4 cellular contexts compared by ENCODE assay signal in genomic region chr9:42412371-42412770, GRCh38.
DNase-seq lines count a peak whose midpoint lies in the region; TF ChIP-seq lines count a peak whose summit lies in the region.
"Not testable (repeated sequence)": the region's sequence is repeated elsewhere in the genome, so short reads cannot be mapped to it uniquely, and the experiment has no call there.

No MANE protein-coding gene starts in this region.

- DNase-seq in amniotic epithelial cell (ENCODE audit: low read depth), result peak; percentile 95
- peak; percentile 46 for DNase-seq in fibroblast of the aortic adventitia (ENCODE audit: low read depth)
- DNase-seq in fibroblast of villous mesenchyme (ENCODE audit: low read depth), result peak; percentile 41
- peak; percentile 54 for DNase-seq in islet precursor cell

- TF ChIP-seq CTCF in fibroblast of the aortic adventitia (IDR thresholded peaks at IDR 0.05; ENCODE audit: insufficient read depth, low read length); fibroblast of villous mesenchyme (IDR thresholded peaks at IDR 0.05; ENCODE audit: insufficient read depth, low read depth, low read length): not testable (repeated sequence)

- H3K4me3 ChIP-seq in fibroblast of the aortic adventitia (ENCODE audit: low read depth, low read length); fibroblast of villous mesenchyme (ENCODE audit: low read depth, low read length): not testable (repeated sequence)

Comparison
In these comparisons a context has a peak if more than half of its experiments do, and no peak if none do; other contexts are left out.
1. DNase-seq: peak in every context shown above with its lines; median percentile 95 in amniotic epithelial cell; 54 in islet precursor cell; 46 in fibroblast of the aortic adventitia; 41 in fibroblast of villous mesenchyme.